Comparison of ENCODE assay signal across 10 cellular contexts in genomic region chr18:70380915-70381896, GRCh38.
DNase-seq lines count a peak whose midpoint lies in the region; TF ChIP-seq lines count a peak whose summit lies in the region.
"Had no signal": no experiment of that assay in that cellular context is flagged by ENCODE, and none has a peak within 500 bp of the region (broad histone marks: within the 10 kb centered on the region; RNA-seq: fewer than 3 reads in every experiment).

No MANE protein-coding gene starts in this region.

- H3K4me3 ChIP-seq in A673 (ENCODE audit: low read depth, low read length, poor library complexity, severe bottlenecking) (no peak overlapping the region), MG63 (no peak overlapping the region)

- no peak overlapping the region for H3K4me3 Mint-ChIP-seq in immature natural killer cell
- H3K4me3 Mint-ChIP-seq: CD8-positive, alpha-beta memory T cell had no signal

- BruUV-seq in A673 (replicated peaks; lab: Mats Ljungman, UMichigan), result no TSS peak

- POLR2A ChIA-PET in A673 (lab: Charles Lee; ENCODE audit: low non-redundant PET), result no interaction called here

- H3K27ac ChIP-seq in A673 (ENCODE audit: low read depth, low read length, poor library complexity, severe bottlenecking), result no peak overlapping the region

- H3K4me1 ChIP-seq in A673 (ENCODE audit: insufficient read depth, low read length, poor library complexity, severe bottlenecking), result peaks cover 7% of the 10 kb centered on the region

- H3K36me3 Mint-ChIP-seq in immature natural killer cell, result no peaks in the 10 kb centered on the region
- H3K36me3 Mint-ChIP-seq: CD8-positive, alpha-beta memory T cell had no signal

- no peaks in the 10 kb centered on the region for H3K27me3 ChIP-seq in A673 (replicated peaks; ENCODE audit: insufficient read depth, low read depth, low read length, poor library complexity)
- H3K27me3 ChIP-seq in MG63, result no peaks in the 10 kb centered on the region

- DNase-seq in A673 (ENCODE audit: low spot score) (peak; percentile 72), Kasumi-1 (lab: John Stamatoyannopoulos, UW) (peak; percentile 34 to 56), SK-MEL-5 (ENCODE audit: low read depth, low spot score) (peak; percentile 88), hypothalamus (lab: John Stamatoyannopoulos, UW) (peak in 42 of 51 donors; percentile 5 to 91 (median 54)), OCI-M1 (lab: John Stamatoyannopoulos, UW) (no peak), immature natural killer cell (no peak), MG63 (no peak), AG08396 (ENCODE audit: low spot score) (no peak)
- DNase-seq: CD8-positive, alpha-beta memory T cell; SK-N-SH had no signal

- intact Hi-C loops in A673 (cut with micrococcal nuclease; ENCODE audit: unreplicated experiment), result no loop called here

- H3K36me3 ChIP-seq in A673 (ENCODE audit: insufficient read depth, low read length, poor library complexity, severe bottlenecking) (no peaks in the 10 kb centered on the region), MG63 (no peaks in the 10 kb centered on the region)

- no peak for TF ChIP-seq CTCF in A673 (conservative IDR thresholded peaks at IDR 0.05; ENCODE audit: low read depth, low read length)

- peaks cover 0 to 2% (median 0%) of the 10 kb centered on the region in 6 donors for H3K9me3 Mint-ChIP-seq in immature natural killer cell

- CTCF ChIA-PET in A673 (lab: Charles Lee), result no interaction called here

- H3K4me1 Mint-ChIP-seq in immature natural killer cell, result no peaks in the 10 kb centered on the region
- H3K4me1 Mint-ChIP-seq: CD8-positive, alpha-beta memory T cell had no signal

- H3K27me3 Mint-ChIP-seq in immature natural killer cell (ENCODE audit: low read depth in 3 of 3), result peaks cover 2 to 3% (median 3%) of the 10 kb centered on the region in 3 donors

- no peak overlapping the region for H3K27ac Mint-ChIP-seq in immature natural killer cell

- H3K9me3 ChIP-seq in A673 (ENCODE audit: low read depth, low read length, poor library complexity, severe bottlenecking) (no peaks in the 10 kb centered on the region), MG63 (no peaks in the 10 kb centered on the region)
- H3K9me3 ChIP-seq: SK-N-SH had no signal

- in situ Hi-C loops in SK-MEL-5 (cut with HindIII; ENCODE audit: low pct_unique_long_range_greater_than_20kb, low sequenced_read_pairs), result no loop called here

Comparison
In these comparisons a context has a peak if more than half of its experiments do, and no peak if none do; other contexts are left out.
1. DNase-seq: peak in A673 (single experiment), Kasumi-1 (2 of 2), SK-MEL-5 (single experiment) and hypothalamus (42 of 51); none in OCI-M1 (single experiment), immature natural killer cell (0 of 3), MG63 (single experiment) and AG08396 (single experiment).